ENCODE assay signal across 13 cellular contexts in genomic region chr17:35786941-35787432, GRCh38. TPM values are rescaled to one million over a fixed set of nuclear protein-coding genes. Genes with fewer than 3 reads are reported as not detected.
DNase-seq lines count a peak whose midpoint lies in the region; ATAC-seq and TF ChIP-seq lines count a peak whose summit lies in the region.
"Had no signal": no experiment of that assay in that cellular context is flagged by ENCODE, and none has a peak within 500 bp of the region (broad histone marks: within the 10 kb centered on the region; RNA-seq: fewer than 3 reads in every experiment).

No MANE protein-coding gene starts in this region.

- no peak overlapping the region for H2BK120ac ChIP-seq in H9 (ENCODE audit: low read depth, low read length, poor library complexity, severe bottlenecking)

- H3K23me2 ChIP-seq in H9 (ENCODE audit: insufficient read length, low read depth, low read length, poor library complexity, severe bottlenecking): no peaks in the 10 kb centered on the region

- no peak overlapping the region for H3K14ac ChIP-seq in H9 (ENCODE audit: insufficient read depth, low read length)

- H3K4ac ChIP-seq in H9 (ENCODE audit: low read depth, low read length): no peak overlapping the region

- no peak overlapping the region for H2AFZ ChIP-seq in H9 (ENCODE audit: low read length)

- no peak overlapping the region for H2BK20ac ChIP-seq in H9 (ENCODE audit: low read depth, low read length, poor library complexity, severe bottlenecking)

- H3K4me3 Mint-ChIP-seq in H9: peak overlapping the region in 1 of 2 experiments; percentile 32; a peak in 1 of 5 replicates
- H3K4me3 Mint-ChIP-seq in stimulated activated effector memory CD8-positive, alpha-beta T cell treated with anti-CD3 and anti-CD28 coated beads, Interleukin-12 subunit alpha, Interleukin-12 subunit beta, amount 100 ng/mL, for 72 hours: no peak overlapping the region
- no peak overlapping the region for H3K4me3 Mint-ChIP-seq in stimulated activated naive B cell treated with anti-CD40 and anti-IgM and Interleukin-4, amounts not matched to agents 10 μg/mL and 1 μg/mL and 100 μg/mL, for 72 hours

- no peaks in the 10 kb centered on the region for H3K9me3 ChIP-seq in H9 (ENCODE audit: control insufficient read depth, low read depth, low read length)
- no peaks in the 10 kb centered on the region for H3K9me3 ChIP-seq in adrenal gland (replicated peaks in 1 of 3)
- peaks cover 0 to 3% of the 10 kb centered on the region in 2 donors for H3K9me3 ChIP-seq in stomach smooth muscle (ENCODE audit: control insufficient read depth in 2 of 2, low read length in 2 of 2)
- no peaks in the 10 kb centered on the region for H3K9me3 ChIP-seq in right atrium auricular region

- H3K36me3 ChIP-seq in adrenal gland (replicated peaks in 1 of 2): no peaks in the 10 kb centered on the region
- no peaks in the 10 kb centered on the region for H3K36me3 ChIP-seq in stomach smooth muscle (ENCODE audit: control insufficient read depth in 2 of 2, insufficient read depth in 2 of 2, low read length in 2 of 2)
- H3K36me3 ChIP-seq in right atrium auricular region: no peaks in the 10 kb centered on the region

- H3K18ac ChIP-seq in H9 (ENCODE audit: insufficient read length, low read depth, low read length): no peak overlapping the region

- H2BK15ac ChIP-seq in H9 (ENCODE audit: low read depth, low read length): no peak overlapping the region

- H3K27ac ChIP-seq in H9 (ENCODE audit: insufficient read length, low read depth, low read length): no peak overlapping the region
- peak overlapping the region in 3 of 5 donors; percentile 48 to 76 (median 72) for H3K27ac ChIP-seq in adrenal gland
- H3K27ac ChIP-seq in stomach smooth muscle (ENCODE audit: low read length): peak overlapping the region; percentile 84
- H3K27ac ChIP-seq in right atrium auricular region: no peak overlapping the region

- no peak overlapping the region for H3K23ac ChIP-seq in H9 (ENCODE audit: insufficient read length, low read depth, low read length)

- intact Hi-C loops in adrenal gland (cut with DNase I): no loop called here

- no peak for TF ChIP-seq POLR2A in adrenal gland (IDR thresholded peaks at IDR 0.05)

- no peaks in the 10 kb centered on the region for H3K36me3 Mint-ChIP-seq in H9 (ENCODE audit: insufficient read depth in 1 of 3, low read depth in 3 of 3)
- no peaks in the 10 kb centered on the region for H3K36me3 Mint-ChIP-seq in stimulated activated effector memory CD8-positive, alpha-beta T cell treated with anti-CD3 and anti-CD28 coated beads, Interleukin-12 subunit alpha, Interleukin-12 subunit beta, amount 100 ng/mL, for 72 hours
- no peaks in the 10 kb centered on the region for H3K36me3 Mint-ChIP-seq in stimulated activated naive B cell treated with anti-CD40 and anti-IgM and Interleukin-4, amounts not matched to agents 10 μg/mL and 1 μg/mL and 100 μg/mL, for 72 hours

- WGBS in H9 (ENCODE audit: extremely low coverage, insufficient read length, low lambda C conversion rate): no CpG with 5 or more reads among the region's 3 CpGs
- 5 to 29% (median 19%) methylated on average over 3 of the region's 3 CpGs for WGBS in adrenal gland, 4 donors

- H2AK5ac ChIP-seq in H9 (ENCODE audit: insufficient read length, low read length): no peak overlapping the region

- no peak overlapping the region for H4K8ac ChIP-seq in H9 (replicated peaks; ENCODE audit: insufficient read length, low read depth, low read length)

- no peaks in the 10 kb centered on the region for H4K20me1 ChIP-seq in H9 (ENCODE audit: control insufficient read depth, insufficient read depth, insufficient read length)

- TF ChIP-seq CTCF in H9 (conservative IDR thresholded peaks at IDR 0.05): no peak
- TF ChIP-seq CTCF in adrenal gland (IDR thresholded peaks at IDR 0.05): no peak
- no peak for TF ChIP-seq CTCF in right atrium auricular region (IDR thresholded peaks at IDR 0.05)

- no peaks in the 10 kb centered on the region; the same call in 1 of the 2 replicates for H3K27me3 ChIP-seq in H9 (ENCODE audit: insufficient read depth, low read length)
- H3K27me3 ChIP-seq in adrenal gland: no peaks in the 10 kb centered on the region
- H3K27me3 ChIP-seq in stomach smooth muscle (ENCODE audit: control insufficient read depth in 1 of 2, insufficient read depth in 2 of 2, low read length in 2 of 2): no peaks in the 10 kb centered on the region
- no peaks in the 10 kb centered on the region for H3K27me3 ChIP-seq in right atrium auricular region

- H3K4me1 Mint-ChIP-seq in H9: peaks cover 0 to 10% of the 10 kb centered on the region in 2 experiments; a peak in 1 of 4 replicates
- no peaks in the 10 kb centered on the region for H3K4me1 Mint-ChIP-seq in stimulated activated effector memory CD8-positive, alpha-beta T cell treated with anti-CD3 and anti-CD28 coated beads, Interleukin-12 subunit alpha, Interleukin-12 subunit beta, amount 100 ng/mL, for 72 hours
- no peaks in the 10 kb centered on the region for H3K4me1 Mint-ChIP-seq in stimulated activated naive B cell treated with anti-CD40 and anti-IgM and Interleukin-4, amounts not matched to agents 10 μg/mL and 1 μg/mL and 100 μg/mL, for 72 hours

- no peaks in the 10 kb centered on the region for H3K9me3 Mint-ChIP-seq in H9
- no peaks in the 10 kb centered on the region for H3K9me3 Mint-ChIP-seq in stimulated activated effector memory CD8-positive, alpha-beta T cell treated with anti-CD3 and anti-CD28 coated beads, Interleukin-12 subunit alpha, Interleukin-12 subunit beta, amount 100 ng/mL, for 72 hours
- no peaks in the 10 kb centered on the region for H3K9me3 Mint-ChIP-seq in stimulated activated naive B cell treated with anti-CD40 and anti-IgM and Interleukin-4, amounts not matched to agents 10 μg/mL and 1 μg/mL and 100 μg/mL, for 72 hours

- no peak overlapping the region for H4K91ac ChIP-seq in H9 (ENCODE audit: insufficient read length, low read depth, low read length)

- H3K4me2 ChIP-seq in H9 (ENCODE audit: insufficient read depth, insufficient read length, low read length): no peak overlapping the region

- no peak overlapping the region for H3K56ac ChIP-seq in H9 (ENCODE audit: insufficient read length, low read depth, low read length)

- no peak overlapping the region for H2BK12ac ChIP-seq in H9 (ENCODE audit: insufficient read length, low read depth, low read length)

- no peak overlapping the region for H4K5ac ChIP-seq in H9 (ENCODE audit: insufficient read length, low read depth, low read length)

- H3K4me3 ChIP-seq in adrenal gland (no peak overlapping the region), stomach smooth muscle (ENCODE audit: low read length in 2 of 2) (no peak overlapping the region), right atrium auricular region (no peak overlapping the region)
- H3K4me3 ChIP-seq: lung had no signal

- no peak overlapping the region for H2BK5ac ChIP-seq in H9 (ENCODE audit: insufficient read length, low read length)

- DNase-seq in H9 (peak; percentile 21), adrenal gland (peak in 1 of 7 donors; percentile 14), left kidney (ENCODE audit: low read depth, low spot score) (peak; percentile 45), right atrium auricular region (ENCODE audit: low spot score) (no peak)
- no peak for DNase-seq in stimulated activated effector memory CD8-positive, alpha-beta T cell treated with anti-CD3 and anti-CD28 coated beads, Interleukin-12 subunit alpha, Interleukin-12 subunit beta, amount 100 ng/mL, for 72 hours (ENCODE audit: low spot score in 2 of 2)
- DNase-seq in stimulated activated naive B cell treated with anti-CD40 and anti-IgM and Interleukin-4, amounts not matched to agents 10 μg/mL and 1 μg/mL and 100 μg/mL, for 72 hours: no peak
- DNase-seq: activated CD4-positive, alpha-beta T cell treated with anti-CD3 and anti-CD28 coated beads for 4 hours; activated gamma-delta T cell; NCI-H1436; NCI-H69 had no signal

- H3T11ph ChIP-seq in H9 (ENCODE audit: low read length): no peak overlapping the region

- H3K9ac ChIP-seq in H9 (ENCODE audit: extremely low read depth, insufficient read length, low read length) (no peak overlapping the region), stomach smooth muscle (ENCODE audit: low read length in 2 of 2) (peak overlapping the region; percentile 34 to 51)

- no peaks in the 10 kb centered on the region for H3K4me1 ChIP-seq in H9 (ENCODE audit: insufficient read depth, low read length)
- H3K4me1 ChIP-seq in adrenal gland (replicated peaks in 1 of 2): peaks cover 29 to 42% of the 10 kb centered on the region in 2 donors
- peaks cover 48% of the 10 kb centered on the region for H3K4me1 ChIP-seq in stomach smooth muscle (ENCODE audit: control insufficient read depth, insufficient read depth, low read length)
- H3K4me1 ChIP-seq in right atrium auricular region: peaks cover 0 to 32% of the 10 kb centered on the region in 2 donors

- peaks cover 53% of the 10 kb centered on the region for H3K27me3 Mint-ChIP-seq in H9 (ENCODE audit: low read depth)
- H3K27me3 Mint-ChIP-seq in stimulated activated naive B cell treated with anti-CD40 and anti-IgM and Interleukin-4, amounts not matched to agents 10 μg/mL and 1 μg/mL and 100 μg/mL, for 72 hours: peaks cover 8 to 11% of the 10 kb centered on the region in 2 donors

- no peak overlapping the region for H3K27ac Mint-ChIP-seq in H9
- no peak overlapping the region for H3K27ac Mint-ChIP-seq in stimulated activated effector memory CD8-positive, alpha-beta T cell treated with anti-CD3 and anti-CD28 coated beads, Interleukin-12 subunit alpha, Interleukin-12 subunit beta, amount 100 ng/mL, for 72 hours
- H3K27ac Mint-ChIP-seq in stimulated activated naive B cell treated with anti-CD40 and anti-IgM and Interleukin-4, amounts not matched to agents 10 μg/mL and 1 μg/mL and 100 μg/mL, for 72 hours: no peak overlapping the region

- no peaks in the 10 kb centered on the region for H3K79me2 ChIP-seq in H9 (ENCODE audit: insufficient read depth, low read length)

- H3K79me1 ChIP-seq in H9 (ENCODE audit: insufficient read depth, low read depth, low read length, poor library complexity, severe bottlenecking): no peaks in the 10 kb centered on the region

- no peak for ATAC-seq in stimulated activated effector memory CD8-positive, alpha-beta T cell treated with anti-CD3 and anti-CD28 coated beads, Interleukin-12 subunit alpha, Interleukin-12 subunit beta, amount 100 ng/mL, for 72 hours
- no peak for ATAC-seq in stimulated activated naive B cell treated with anti-CD40 and anti-IgM and Interleukin-4, amounts not matched to agents 10 μg/mL and 1 μg/mL and 100 μg/mL, for 72 hours (replicated peaks)
- no peak for ATAC-seq in HG03565 (IDR thresholded peaks at IDR 0.05; ENCODE audit: unreplicated experiment)

RNA-seq across cellular contexts. Expression of gene MMP28, which starts 8.5 kb away (rescaled TPM):
- total RNA-seq in H9 (2021) (not detected in 2 replicates), adrenal gland (10 to 100 TPM in 1 of 8 donors, 1 to 10 TPM in 7; 1.8 to 11.1 (median 5.2) TPM), right atrium auricular region (10 to 100 TPM; 10.5 to 14.9 TPM)
- polyA plus RNA-seq in adrenal gland: 1 to 10 TPM in 2 of 3 donors, under 1 TPM in 1; 0.97 to 7.4 (median 4.3) TPM

RNA-seq across cellular contexts. Expression of gene TAF15, which starts 22.3 kb away (rescaled TPM):
- total RNA-seq in H9 (2021) (290 and 304 TPM in 2 replicates), adrenal gland (100 to 1,000 TPM in 4 of 8 donors, 10 to 100 TPM in 4; 27.8 to 153 (median 103) TPM), right atrium auricular region (10 to 100 TPM; 25.7 to 31.7 TPM)
- 100 to 1,000 TPM; 143 to 213 (median 199) TPM for polyA plus RNA-seq in adrenal gland

RNA-seq across cellular contexts. Expression of gene C17orf50, which starts 26.3 kb away (rescaled TPM):
- total RNA-seq in H9 (2021): not detected in 2 replicates
- total RNA-seq in adrenal gland: under 1 TPM in 1 of 8 donors, not detected in 7; 0.83 TPM
- polyA plus RNA-seq in adrenal gland: under 1 TPM in 2 of 3 donors, not detected in 1; 0.07 to 0.24 TPM
- not detected for total RNA-seq in right atrium auricular region

RNA-seq across cellular contexts. Expression of gene GAS2L2, which starts 33.9 kb away (rescaled TPM):
- total RNA-seq in H9 (2021) (not detected in 2 replicates), adrenal gland (under 1 TPM in 2 of 8 donors, not detected in 6; 0.08 to 0.22 TPM), right atrium auricular region (not detected)
- polyA plus RNA-seq in adrenal gland: under 1 TPM in 2 of 3 donors, not detected in 1; 0.08 to 0.10 TPM

RNA-seq across cellular contexts. Expression of gene RASL10B, which starts 55.5 kb away (rescaled TPM):
- total RNA-seq in H9 (2021): 15.0 and 15.9 TPM in 2 replicates
- total RNA-seq in adrenal gland: 1 to 10 TPM; 1.1 to 8.1 (median 3.0) TPM
- 1 to 10 TPM; 1.4 to 1.7 (median 1.5) TPM for polyA plus RNA-seq in adrenal gland
- 10 to 100 TPM; 39.2 to 61.9 TPM for total RNA-seq in right atrium auricular region

Comparison
In these comparisons a context has a peak if more than half of its experiments do, and no peak if none do; other contexts are left out.
1. DNase-seq: peak in H9 (single experiment) and left kidney (single experiment); none in stimulated activated effector memory CD8-positive, alpha-beta T cell treated with anti-CD3 and anti-CD28 coated beads, Interleukin-12 subunit alpha, Interleukin-12 subunit beta, amount 100 ng/mL, for 72 hours (0 of 2), stimulated activated naive B cell treated with anti-CD40 and anti-IgM and Interleukin-4, amounts not matched to agents 10 μg/mL and 1 μg/mL and 100 μg/mL, for 72 hours (single experiment) and right atrium auricular region (single experiment).
2. H3K27ac ChIP-seq: peak in adrenal gland (3 of 5) and stomach smooth muscle (single experiment); none in H9 (single experiment) and right atrium auricular region (0 of 2).